10 cellular contexts compared by ENCODE assay signal in genomic region chr10:58967551-58968418, GRCh38.
A peak's percentile ranks its signal among the peaks of the same experiment; 100 is the strongest.
DNase-seq lines count a peak whose midpoint lies in the region; ATAC-seq and TF ChIP-seq lines count a peak whose summit lies in the region.
"Had no signal": no experiment of that assay in that cellular context is flagged by ENCODE, and none has a peak within 500 bp of the region (broad histone marks: within the 10 kb centered on the region; RNA-seq: fewer than 3 reads in every experiment).

No MANE protein-coding gene starts in this region.

- intact Hi-C loops in esophagus muscularis mucosa (cut with DNase I), result no loop called here

- no peak overlapping the region for H3K18ac ChIP-seq in trophoblast cell (ENCODE audit: low read length)

- H2AFZ ChIP-seq in trophoblast cell (ENCODE audit: insufficient read depth, low read length, poor library complexity), result no peak overlapping the region

- H3K79me2 ChIP-seq in trophoblast cell (ENCODE audit: control insufficient read depth, insufficient read depth, low read length, poor library complexity), result no peaks in the 10 kb centered on the region

- ATAC-seq in GM18520 (IDR thresholded peaks at IDR 0.05; ENCODE audit: unreplicated experiment) (peak; percentile 90), HG03457 (IDR thresholded peaks at IDR 0.05; ENCODE audit: unreplicated experiment) (no peak)
- ATAC-seq: activated T-cell treated with anti-CD3 and anti-CD28 coated beads, Interleukin-2, amount 50 U/mL, for 4 hours had no signal

- POLR2A ChIA-PET in RWPE1 (lab: Yijun Ruan, JAX; ENCODE audit: low non-redundant PET), result interaction anchor here (0.6 kb wide), 1 partner anchor 577 kb away, joined by 3 read pairs; no protein-coding TSS in a partner anchor

- H3K36me3 ChIP-seq in endodermal cell (ENCODE audit: control insufficient read depth, insufficient read depth, low read length) (no peaks in the 10 kb centered on the region), trophoblast cell (ENCODE audit: control insufficient read depth in 1 of 2, insufficient read depth in 2 of 2, low read length in 2 of 2) (no peaks in the 10 kb centered on the region), esophagus muscularis mucosa (no peaks in the 10 kb centered on the region)

- H3K27ac ChIP-seq in endodermal cell (ENCODE audit: low read depth, low read length) (peak overlapping the region; percentile 69), trophoblast cell (ENCODE audit: low read depth, low read length) (no peak overlapping the region), RWPE1 (no peak overlapping the region), esophagus muscularis mucosa (replicated peaks in 1 of 4) (no peak overlapping the region)
- H3K27ac ChIP-seq: psoas muscle had no signal

- H4K91ac ChIP-seq in trophoblast cell (ENCODE audit: low read depth, low read length), result no peak overlapping the region

- peak; percentile 52 for DNase-seq in M059J (ENCODE audit: low read depth)
- DNase-seq in endodermal cell, result peak; percentile 97
- DNase-seq in trophoblast cell, result peak; percentile 25 to 46
- DNase-seq in RWPE1 (ENCODE audit: low spot score), result no peak
- DNase-seq in esophagus muscularis mucosa (ENCODE audit: extremely low spot score), result no peak
- DNase-seq in activated CD4-positive, alpha-beta T cell treated with anti-CD3 and anti-CD28 coated beads for 48 hours, result no peak
- DNase-seq: activated T-cell treated with anti-CD3 and anti-CD28 coated beads, Interleukin-2, amount 50 U/mL, for 4 hours; psoas muscle had no signal

- no peak overlapping the region for H2BK12ac ChIP-seq in trophoblast cell (ENCODE audit: low read length)

- H3K9me3 ChIP-seq in endodermal cell (ENCODE audit: control insufficient read depth, low read length) (no peaks in the 10 kb centered on the region), trophoblast cell (ENCODE audit: insufficient read depth, low read depth, low read length) (no peaks in the 10 kb centered on the region), esophagus muscularis mucosa (no peaks in the 10 kb centered on the region)
- H3K9me3 ChIP-seq: psoas muscle had no signal

- H3K9ac ChIP-seq in endodermal cell (ENCODE audit: extremely low read depth, low read length, poor library complexity, severe bottlenecking), result no peak overlapping the region
- no peak overlapping the region for H3K9ac ChIP-seq in trophoblast cell (ENCODE audit: low read length)

- H3K4me2 ChIP-seq in trophoblast cell (ENCODE audit: low read length), result no peak overlapping the region

- H2BK120ac ChIP-seq in trophoblast cell (ENCODE audit: insufficient read depth, low read length, poor library complexity), result no peak overlapping the region

- TF ChIP-seq EP300 in esophagus muscularis mucosa (IDR thresholded peaks at IDR 0.05), result no peak

- H3K4me1 ChIP-seq in endodermal cell (ENCODE audit: control insufficient read depth, insufficient read depth, low read length), result peaks cover 29% of the 10 kb centered on the region
- no peaks in the 10 kb centered on the region for H3K4me1 ChIP-seq in trophoblast cell (ENCODE audit: control insufficient read depth in 1 of 2, insufficient read depth in 2 of 2, low read length in 2 of 2)
- peaks cover 0 to 7% (median 2%) of the 10 kb centered on the region in 4 donors for H3K4me1 ChIP-seq in esophagus muscularis mucosa
- H3K4me1 ChIP-seq: psoas muscle had no signal

- H4K12ac ChIP-seq in trophoblast cell (ENCODE audit: low read depth, low read length), result no peak overlapping the region

- no peaks in the 10 kb centered on the region for H3K9me3 Mint-ChIP-seq in endodermal cell
- H3K9me3 Mint-ChIP-seq: activated T-cell treated with anti-CD3 and anti-CD28 coated beads, Interleukin-2, amount 50 U/mL, for 4 hours had no signal

- no peaks in the 10 kb centered on the region for H3K79me1 ChIP-seq in trophoblast cell (ENCODE audit: low read length)

- no peak overlapping the region for H3K14ac ChIP-seq in trophoblast cell (ENCODE audit: low read length)

- no peaks in the 10 kb centered on the region for H3K36me3 Mint-ChIP-seq in endodermal cell (ENCODE audit: low read depth)

- no peak overlapping the region for H2AK5ac ChIP-seq in trophoblast cell (ENCODE audit: low read length)

- TF ChIP-seq POLR2A in esophagus muscularis mucosa (IDR thresholded peaks at IDR 0.05; ENCODE audit: low read depth), result no peak

- no peak overlapping the region for H2BK5ac ChIP-seq in trophoblast cell (ENCODE audit: low read depth, low read length, poor library complexity)

- peak overlapping the region; percentile 19 for H3K27ac Mint-ChIP-seq in endodermal cell

- WGBS in endodermal cell (ENCODE audit: insufficient coverage in 1 of 2, insufficient read length in 1 of 2), 2 experiments, result 20 to 35% methylated on average over 9 to 19 of the region's 19 CpGs
- no CpG with 5 or more reads among the region's 19 CpGs for WGBS in trophoblast cell (ENCODE audit: extremely low coverage, insufficient coverage, insufficient read length)
- 50% methylated on average over 18 of the region's 19 CpGs for WGBS in esophagus muscularis mucosa

- peak overlapping the region; percentile 64 for H3K4me3 ChIP-seq in endodermal cell (ENCODE audit: low read length)
- no peak overlapping the region for H3K4me3 ChIP-seq in trophoblast cell (ENCODE audit: low read depth, low read length)
- no peak overlapping the region for H3K4me3 ChIP-seq in esophagus muscularis mucosa
- H3K4me3 ChIP-seq: psoas muscle had no signal

- H4K8ac ChIP-seq in trophoblast cell (ENCODE audit: low read depth, low read length), result no peak overlapping the region

- peaks cover 59% of the 10 kb centered on the region for H3K4me1 Mint-ChIP-seq in endodermal cell

- TF ChIP-seq CTCF in endodermal cell (conservative IDR thresholded peaks at IDR 0.05), result no peak
- TF ChIP-seq CTCF in RWPE1 (conservative IDR thresholded peaks at IDR 0.05; ENCODE audit: low read depth), result no peak
- TF ChIP-seq CTCF in esophagus muscularis mucosa (IDR thresholded peaks at IDR 0.05), result no peak

- H3K4me3 Mint-ChIP-seq in endodermal cell, result peak overlapping the region; percentile 43
- H3K4me3 Mint-ChIP-seq: activated T-cell treated with anti-CD3 and anti-CD28 coated beads, Interleukin-2, amount 50 U/mL, for 4 hours had no signal

- H3K23ac ChIP-seq in trophoblast cell (ENCODE audit: low read length), result no peak overlapping the region

- no peak overlapping the region for H3K4ac ChIP-seq in trophoblast cell (ENCODE audit: low read depth, low read length)

- no peaks in the 10 kb centered on the region for H3K27me3 Mint-ChIP-seq in endodermal cell (ENCODE audit: insufficient read depth)

- CTCF ChIA-PET in RWPE1 (lab: Yijun Ruan, JAX), result interaction anchor here (0.6 kb wide), 2 partner anchors 190 to 205 kb away, joined by 3 read pairs; no protein-coding TSS in a partner anchor

- H3K27me3 ChIP-seq in endodermal cell (ENCODE audit: control insufficient read depth, insufficient read depth, low read length, poor library complexity, severe bottlenecking) (no peaks in the 10 kb centered on the region), trophoblast cell (ENCODE audit: insufficient read depth, low read length) (no peaks in the 10 kb centered on the region), esophagus muscularis mucosa (peaks cover 0 to 5% (median 0%) of the 10 kb centered on the region in 4 donors)

Comparison
In these comparisons a context has a peak if more than half of its experiments do, and no peak if none do; other contexts are left out.
1. DNase-seq: peak in M059J (single experiment), endodermal cell (single experiment) and trophoblast cell (2 of 2); none in RWPE1 (single experiment), esophagus muscularis mucosa (single experiment) and activated CD4-positive, alpha-beta T cell treated with anti-CD3 and anti-CD28 coated beads for 48 hours (single experiment).